ENCODE assay signal across 10 cellular contexts in the genomic region with DNA sequence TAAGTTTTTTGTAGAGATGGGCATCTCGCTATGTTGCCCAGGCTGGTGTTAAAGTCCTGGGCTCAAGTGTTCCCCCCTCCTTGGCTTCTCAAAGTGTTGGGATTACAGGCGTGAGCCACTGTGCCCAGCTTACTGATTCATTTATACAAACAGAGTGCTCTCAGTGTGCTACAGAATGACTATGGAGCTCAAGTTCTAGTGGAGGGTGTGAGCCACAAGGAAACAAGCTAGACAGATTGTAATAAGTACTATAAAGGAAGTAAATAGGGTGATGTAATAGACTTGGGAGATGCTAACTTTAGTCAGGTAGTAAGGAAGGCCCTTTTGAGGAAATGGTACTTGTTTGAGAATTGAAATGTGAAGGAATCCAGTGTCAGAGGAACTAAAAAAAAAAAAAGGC. TPM values are rescaled to one million over a fixed set of nuclear protein-coding genes. Genes with fewer than 3 reads are reported as not detected.
DNase-seq lines count a peak whose midpoint lies in the region; ATAC-seq and TF ChIP-seq lines count a peak whose summit lies in the region.
"Had no signal": no experiment of that assay in that cellular context is flagged by ENCODE, and none has a peak within 500 bp of the region (broad histone marks: within the 10 kb centered on the region; RNA-seq: fewer than 3 reads in every experiment).

No MANE protein-coding gene starts in this region.

- no peak for TF ChIP-seq POLR2A in body of pancreas (IDR thresholded peaks at IDR 0.05)

- peak overlapping the region; percentile 14; the same call in 1 of the 2 replicates for H3K27ac ChIP-seq in PC-9
- H3K27ac ChIP-seq in body of pancreas: no peak overlapping the region

- H3K27me3 ChIP-seq in PC-9 (ENCODE audit: insufficient read depth, low read depth) (no peaks in the 10 kb centered on the region), body of pancreas (no peaks in the 10 kb centered on the region)

- peak; percentile 8 for ATAC-seq in stimulated activated effector memory CD8-positive, alpha-beta T cell treated with anti-CD3 and anti-CD28 coated beads, Interleukin-12 subunit alpha, Interleukin-12 subunit beta, amount 100 ng/mL, for 72 hours
- ATAC-seq in left lobe of liver: no peak
- ATAC-seq in body of pancreas: no peak
- ATAC-seq: HCT116 had no signal

- H3K4me3 ChIP-seq in PC-9: no peak overlapping the region
- no peak overlapping the region for H3K4me3 ChIP-seq in body of pancreas

- no peaks in the 10 kb centered on the region for H3K9me3 Mint-ChIP-seq in activated T-cell treated with anti-CD3 and anti-CD28 coated beads, Interleukin-2, amount 50 U/mL, for 24 hours
- H3K9me3 Mint-ChIP-seq in dendritic cell treated with granulocyte-macrophage colony-stimulating factor and Interleukin-4, amounts not matched to agents 40 ng/mL and 50 ng/mL, for 4 days: no peaks in the 10 kb centered on the region
- H3K9me3 Mint-ChIP-seq in stimulated activated effector memory CD8-positive, alpha-beta T cell treated with anti-CD3 and anti-CD28 coated beads, Interleukin-12 subunit alpha, Interleukin-12 subunit beta, amount 100 ng/mL, for 72 hours: no peaks in the 10 kb centered on the region

- peaks cover 44% of the 10 kb centered on the region for H3K4me1 Mint-ChIP-seq in activated T-cell treated with anti-CD3 and anti-CD28 coated beads, Interleukin-2, amount 50 U/mL, for 24 hours (ENCODE audit: low read depth)
- peaks cover 23% of the 10 kb centered on the region for H3K4me1 Mint-ChIP-seq in dendritic cell treated with granulocyte-macrophage colony-stimulating factor and Interleukin-4, amounts not matched to agents 40 ng/mL and 50 ng/mL, for 4 days (ENCODE audit: low read depth)
- peaks cover 21% of the 10 kb centered on the region for H3K4me1 Mint-ChIP-seq in stimulated activated effector memory CD8-positive, alpha-beta T cell treated with anti-CD3 and anti-CD28 coated beads, Interleukin-12 subunit alpha, Interleukin-12 subunit beta, amount 100 ng/mL, for 72 hours

- H3K27ac Mint-ChIP-seq in activated T-cell treated with anti-CD3 and anti-CD28 coated beads, Interleukin-2, amount 50 U/mL, for 24 hours: peak overlapping the region; percentile 100
- H3K27ac Mint-ChIP-seq in dendritic cell treated with granulocyte-macrophage colony-stimulating factor and Interleukin-4, amounts not matched to agents 40 ng/mL and 50 ng/mL, for 4 days: peak overlapping the region; percentile 99
- H3K27ac Mint-ChIP-seq in stimulated activated effector memory CD8-positive, alpha-beta T cell treated with anti-CD3 and anti-CD28 coated beads, Interleukin-12 subunit alpha, Interleukin-12 subunit beta, amount 100 ng/mL, for 72 hours: peak overlapping the region; percentile 99

- peak overlapping the region; percentile 90 for H3K4me3 Mint-ChIP-seq in activated T-cell treated with anti-CD3 and anti-CD28 coated beads, Interleukin-2, amount 50 U/mL, for 24 hours
- no peak overlapping the region for H3K4me3 Mint-ChIP-seq in dendritic cell treated with granulocyte-macrophage colony-stimulating factor and Interleukin-4, amounts not matched to agents 40 ng/mL and 50 ng/mL, for 4 days
- peak overlapping the region; percentile 95 for H3K4me3 Mint-ChIP-seq in stimulated activated effector memory CD8-positive, alpha-beta T cell treated with anti-CD3 and anti-CD28 coated beads, Interleukin-12 subunit alpha, Interleukin-12 subunit beta, amount 100 ng/mL, for 72 hours

- H3K27me3 Mint-ChIP-seq in activated T-cell treated with anti-CD3 and anti-CD28 coated beads, Interleukin-2, amount 50 U/mL, for 24 hours: no peaks in the 10 kb centered on the region
- H3K27me3 Mint-ChIP-seq in dendritic cell treated with granulocyte-macrophage colony-stimulating factor and Interleukin-4, amounts not matched to agents 40 ng/mL and 50 ng/mL, for 4 days: no peaks in the 10 kb centered on the region

- POLR2A ChIA-PET in PC-9 (lab: Charles Lee; ENCODE audit: unreplicated experiment): interaction anchor here (0.7 kb wide), 2 partner anchors 36 to 63 kb away, joined by 4 to 10 read pairs; no protein-coding TSS in a partner anchor

- peaks cover 27% of the 10 kb centered on the region for H3K79me2 ChIP-seq in PC-9 (ENCODE audit: low read depth)

- peak overlapping the region; percentile 75; the same call in 1 of the 2 replicates for H3K4me2 ChIP-seq in PC-9

- no peaks in the 10 kb centered on the region for H3K9me2 ChIP-seq in PC-9 (ENCODE audit: insufficient read depth)

- TF ChIP-seq CTCF in PC-9 (conservative IDR thresholded peaks at IDR 0.05): no peak
- no peak for TF ChIP-seq CTCF in body of pancreas (IDR thresholded peaks at IDR 0.05)

- H3K36me3 Mint-ChIP-seq in activated T-cell treated with anti-CD3 and anti-CD28 coated beads, Interleukin-2, amount 50 U/mL, for 24 hours (ENCODE audit: low read depth): peaks cover 70% of the 10 kb centered on the region
- peaks cover 13% of the 10 kb centered on the region for H3K36me3 Mint-ChIP-seq in dendritic cell treated with granulocyte-macrophage colony-stimulating factor and Interleukin-4, amounts not matched to agents 40 ng/mL and 50 ng/mL, for 4 days (ENCODE audit: low read depth)
- H3K36me3 Mint-ChIP-seq in stimulated activated effector memory CD8-positive, alpha-beta T cell treated with anti-CD3 and anti-CD28 coated beads, Interleukin-12 subunit alpha, Interleukin-12 subunit beta, amount 100 ng/mL, for 72 hours: peaks cover 31% of the 10 kb centered on the region

- CTCF ChIA-PET in PC-9 (lab: Charles Lee): interaction anchor here (0.6 to 4.0 kb wide), 5 partner anchors 63 to 1428 kb away, joined by 3 to 53 read pairs (median 5); no protein-coding TSS in a partner anchor

- H3K9me3 ChIP-seq in PC-9 (ENCODE audit: insufficient read depth, low read depth) (no peaks in the 10 kb centered on the region), body of pancreas (no peaks in the 10 kb centered on the region)

- H3K4me1 ChIP-seq in PC-9 (replicated peaks; ENCODE audit: insufficient read depth) (peaks cover 21% of the 10 kb centered on the region), body of pancreas (peaks cover 17% of the 10 kb centered on the region)

- H2AFZ ChIP-seq in PC-9: peak overlapping the region; percentile 13; the same call in 1 of the 2 replicates

- peaks cover 7% of the 10 kb centered on the region; the same call in 1 of the 2 replicates for H3K36me3 ChIP-seq in PC-9 (ENCODE audit: low read depth)
- H3K36me3 ChIP-seq in body of pancreas (replicated peaks in 1 of 2; ENCODE audit: insufficient read depth in 1 of 2, low read depth in 2 of 2): no peaks in the 10 kb centered on the region

- BruUV-seq in PC-9 (replicated peaks; lab: Mats Ljungman, UMichigan): no TSS peak

- DNase-seq in activated T-cell treated with anti-CD3 and anti-CD28 coated beads, Interleukin-2, amount 50 U/mL, for 24 hours: no peak
- no peak for DNase-seq in activated T-cell treated with anti-CD3 and anti-CD28 coated beads, Interleukin-2, amount 50 U/mL, for 48 hours
- DNase-seq in PC-9 (peak in 1 of 2 experiments; percentile 51), NCI-H187 treated with DMSO at 0.1 percent for 48 hours (lab: John Stamatoyannopoulos, UW) (no peak), left lobe of liver (ENCODE audit: low spot score) (no peak), body of pancreas (no peak)
- DNase-seq in stimulated activated effector memory CD8-positive, alpha-beta T cell treated with anti-CD3 and anti-CD28 coated beads, Interleukin-12 subunit alpha, Interleukin-12 subunit beta, amount 100 ng/mL, for 72 hours (ENCODE audit: low spot score in 2 of 2): no peak
- DNase-seq: stimulated activated CD4-positive, alpha-beta T cell treated with anti-CD3 and anti-CD28 coated beads, Interleukin-12 subunit alpha, Interleukin-12 subunit beta, amount 100 ng/mL, for 4 hours had no signal

- no peaks in the 10 kb centered on the region for H4K20me1 ChIP-seq in PC-9 (ENCODE audit: insufficient read depth)

- intact Hi-C loops in PC-9 (cut with micrococcal nuclease; ENCODE audit: unreplicated experiment) (no loop called here), body of pancreas (cut with DNase I) (no loop called here)
- intact Hi-C loops in dendritic cell treated with granulocyte-macrophage colony-stimulating factor and Interleukin-4, amounts not matched to agents 40 ng/mL and 50 ng/mL, for 4 days (cut with micrococcal nuclease): loop anchor here (2.0 kb wide), 2 partner anchors 29 to 117 kb away; a partner anchor contains a TSS

- peaks cover 17% of the 10 kb centered on the region; the same call in 1 of the 2 replicates for H3F3A ChIP-seq in PC-9 (ENCODE audit: insufficient read depth, low read depth)

- WGBS in body of pancreas, 2 donors: 96 to 100% methylated on average over 2 of the region's 2 CpGs

RNA-seq across cellular contexts. Expression of a gene that starts 1.7 kb away (rescaled TPM):
- total RNA-seq in PC-9 (2021) (22.0 and 30.2 TPM in 2 replicates), left lobe of liver (5.7 TPM), body of pancreas (1 to 10 TPM; 7.3 to 9.2 TPM)

RNA-seq across cellular contexts. Expression of a gene that starts 29.5 kb away (rescaled TPM):
- total RNA-seq in PC-9 (2021) (16.0 and 22.6 TPM in 2 replicates), left lobe of liver (0.70 TPM), body of pancreas (1 to 10 TPM in 1 of 2 donors, not detected in 1; 1.3 TPM)
